1 cellular context compared by ENCODE assay signal in the genomic region with DNA sequence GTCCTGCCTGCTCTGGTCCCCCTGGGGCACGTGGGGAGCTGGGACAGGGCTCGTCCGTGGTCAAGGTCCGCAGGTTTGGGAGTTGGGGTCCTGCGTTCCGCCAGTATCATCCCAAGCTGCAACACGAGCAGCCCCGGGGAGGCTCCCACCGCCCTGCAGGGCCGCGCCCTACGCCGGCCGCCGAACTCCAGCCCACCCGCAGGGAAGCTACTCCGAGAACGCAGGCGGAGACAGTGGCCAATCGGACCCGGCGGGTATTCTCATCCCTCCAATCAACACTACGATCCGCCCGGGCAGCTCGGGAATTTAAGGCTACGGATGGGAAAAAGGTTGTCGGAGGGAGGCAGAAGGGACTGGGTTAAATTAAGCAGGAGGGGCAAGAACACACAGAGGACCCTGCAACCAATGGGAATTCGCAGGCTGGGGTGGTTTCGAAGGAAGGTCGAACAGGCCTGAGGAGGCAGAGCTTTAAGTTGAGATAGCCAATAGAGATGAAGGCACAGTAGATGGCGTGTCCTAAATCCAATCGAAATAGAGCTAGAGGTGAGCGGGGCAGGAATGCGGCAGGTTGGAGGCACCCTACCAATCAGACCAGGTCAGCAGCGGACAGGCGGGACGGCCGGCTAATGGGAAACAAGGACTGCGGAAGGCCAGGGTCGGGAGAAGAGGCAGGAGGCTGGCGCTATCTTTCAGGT.
TF ChIP-seq lines count a peak whose summit lies in the region.

No MANE protein-coding gene starts in this region.

TF ChIP-seq in HepG2, 621 proteins besides CTCF, POLR2A, EP300 and RAD21 (continued from another document and continues in another):
- TF ChIP-seq, protein P1, sequence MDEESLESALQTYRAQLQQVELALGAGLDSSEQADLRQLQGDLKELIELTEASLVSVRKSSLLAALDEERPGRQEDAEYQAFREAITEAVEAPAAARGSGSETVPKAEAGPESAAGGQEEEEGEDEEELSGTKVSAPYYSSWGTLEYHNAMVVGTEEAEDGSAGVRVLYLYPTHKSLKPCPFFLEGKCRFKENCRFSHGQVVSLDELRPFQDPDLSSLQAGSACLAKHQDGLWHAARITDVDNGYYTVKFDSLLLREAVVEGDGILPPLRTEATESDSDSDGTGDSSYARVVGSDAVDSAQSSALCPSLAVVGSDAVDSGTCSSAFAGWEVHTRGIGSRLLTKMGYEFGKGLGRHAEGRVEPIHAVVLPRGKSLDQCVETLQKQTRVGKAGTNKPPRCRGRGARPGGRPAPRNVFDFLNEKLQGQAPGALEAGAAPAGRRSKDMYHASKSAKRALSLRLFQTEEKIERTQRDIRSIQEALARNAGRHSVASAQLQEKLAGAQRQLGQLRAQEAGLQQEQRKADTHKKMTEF (CRISPR knock-in tag; IDR thresholded peaks at IDR 0.05) = no peak; the same call in 1 of the 2 replicates
- TF ChIP-seq TP53 (CRISPR knock-in tag; conservative IDR thresholded peaks at IDR 0.05) (no peak), ZNF737 (CRISPR knock-in tag; IDR thresholded peaks at IDR 0.05; ENCODE audit: borderline replicate concordance) (no peak), STAG1 (CRISPR knock-in tag; IDR thresholded peaks at IDR 0.05) (no peak), FOXC1 (CRISPR knock-in tag; IDR thresholded peaks at IDR 0.05; ENCODE audit: borderline replicate concordance) (no peak), ZNF264 (CRISPR knock-in tag; IDR thresholded peaks at IDR 0.05) (no peak; the same call in 1 of the 2 replicates), ZNF567 (CRISPR knock-in tag; IDR thresholded peaks at IDR 0.05; ENCODE audit: borderline replicate concordance) (no peak), MIER3 (CRISPR knock-in tag; IDR thresholded peaks at IDR 0.05; ENCODE audit: borderline replicate concordance) (no peak), FOSL2 (CRISPR knock-in tag; IDR thresholded peaks at IDR 0.05) (peak; percentile 19; the same call in 1 of the 2 replicates), THAP11 (CRISPR knock-in tag; IDR thresholded peaks at IDR 0.05) (peak; percentile 75; the same call in 1 of the 2 replicates), HOXA7 (CRISPR knock-in tag; IDR thresholded peaks at IDR 0.05) (no peak), ZNF101 (CRISPR knock-in tag; IDR thresholded peaks at IDR 0.05; ENCODE audit: borderline replicate concordance, low read depth) (no peak), ZNF546 (CRISPR knock-in tag; conservative IDR thresholded peaks at IDR 0.05) (no peak), ZNF543 (CRISPR knock-in tag; IDR thresholded peaks at IDR 0.05) (peak; percentile 82; the same call in 1 of the 2 replicates), SUZ12 (IDR thresholded peaks at IDR 0.05; ENCODE audit: low read depth, low read length) (no peak), ZNF605 (CRISPR knock-in tag; IDR thresholded peaks at IDR 0.05) (peak; percentile 86; the same call in 1 of the 2 replicates), PHF5A (CRISPR knock-in tag; IDR thresholded peaks at IDR 0.05; ENCODE audit: low read depth, unreplicated experiment) (no peak), ZFYVE20 (CRISPR knock-in tag; IDR thresholded peaks at IDR 0.05; ENCODE audit: borderline replicate concordance, low read depth) (no peak), ZSCAN25 (CRISPR knock-in tag; IDR thresholded peaks at IDR 0.05) (peak; percentile 46; the same call in 1 of the 2 replicates), U2AF2 (IDR thresholded peaks at IDR 0.05; ENCODE audit: low read depth, low read length) (no peak), MEF2D (CRISPR knock-in tag; IDR thresholded peaks at IDR 0.05) (peak; percentile 67), ZNF572 (CRISPR knock-in tag; IDR thresholded peaks at IDR 0.05) (0 out of 2 replicates have a peak, but pooled peaks have one; percentile 42), ZMYM2 (CRISPR knock-in tag; IDR thresholded peaks at IDR 0.05) (no peak), ZNF772 (CRISPR knock-in tag; IDR thresholded peaks at IDR 0.05) (no peak; the same call in 1 of the 2 replicates), SNRNP70 (IDR thresholded peaks at IDR 0.05; ENCODE audit: low read depth, low read length) (no peak), ZNF333 (CRISPR knock-in tag; IDR thresholded peaks at IDR 0.05; ENCODE audit: borderline replicate concordance) (no peak), PCBP2 (optimal IDR thresholded peaks at IDR 0.05; ENCODE audit: low read depth, low read length, poor library complexity, severe bottlenecking) (no peak), MEIS2 (CRISPR knock-in tag; IDR thresholded peaks at IDR 0.05) (peak; percentile 13), GTF3A (CRISPR knock-in tag; conservative IDR thresholded peaks at IDR 0.05) (no peak), RORA (CRISPR knock-in tag; IDR thresholded peaks at IDR 0.05) (no peak), TEAD2 (CRISPR knock-in tag; IDR thresholded peaks at IDR 0.05) (peak; percentile 88), ZNF781 (CRISPR knock-in tag; IDR thresholded peaks at IDR 0.05; ENCODE audit: borderline replicate concordance, not compliant biosample characterization) (peak; percentile 49), ZNF792 (CRISPR knock-in tag; IDR thresholded peaks at IDR 0.05) (peak; percentile 22), EZH2 (conservative IDR thresholded peaks at IDR 0.05; ENCODE audit: low read depth, low read length) (no peak), DPF2 (CRISPR knock-in tag; IDR thresholded peaks at IDR 0.05; ENCODE audit: borderline replicate concordance, low read depth) (no peak), HIVEP1 (CRISPR knock-in tag; IDR thresholded peaks at IDR 0.05) (no peak), ZNF777 (CRISPR knock-in tag; IDR thresholded peaks at IDR 0.05) (no peak), TCF7 (IDR thresholded peaks at IDR 0.05; ENCODE audit: low read depth) (no peak), ZNF563 (CRISPR knock-in tag; IDR thresholded peaks at IDR 0.05) (no peak), HDAC2 (CRISPR knock-in tag; IDR thresholded peaks at IDR 0.05) (peak; percentile 41; the same call in 1 of the 2 replicates), ETV5 (CRISPR knock-in tag; IDR thresholded peaks at IDR 0.05; ENCODE audit: borderline replicate concordance) (no peak), ZNF431 (CRISPR knock-in tag; IDR thresholded peaks at IDR 0.05; ENCODE audit: borderline replicate concordance, low read depth) (0 out of 2 replicates have a peak, but pooled peaks have one; percentile 41), ZNF234 (CRISPR knock-in tag; conservative IDR thresholded peaks at IDR 0.05) (no peak), ZSCAN30 (CRISPR knock-in tag; IDR thresholded peaks at IDR 0.05) (no peak)
- TF ChIP-seq, protein P2, sequence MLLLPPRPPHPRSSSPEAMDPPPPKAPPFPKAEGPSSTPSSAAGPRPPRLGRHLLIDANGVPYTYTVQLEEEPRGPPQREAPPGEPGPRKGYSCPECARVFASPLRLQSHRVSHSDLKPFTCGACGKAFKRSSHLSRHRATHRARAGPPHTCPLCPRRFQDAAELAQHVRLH (CRISPR knock-in tag; IDR thresholded peaks at IDR 0.05; ENCODE audit: borderline replicate concordance, low read depth) = no peak; the same call in 1 of the 2 replicates
- TF ChIP-seq, protein P3, sequence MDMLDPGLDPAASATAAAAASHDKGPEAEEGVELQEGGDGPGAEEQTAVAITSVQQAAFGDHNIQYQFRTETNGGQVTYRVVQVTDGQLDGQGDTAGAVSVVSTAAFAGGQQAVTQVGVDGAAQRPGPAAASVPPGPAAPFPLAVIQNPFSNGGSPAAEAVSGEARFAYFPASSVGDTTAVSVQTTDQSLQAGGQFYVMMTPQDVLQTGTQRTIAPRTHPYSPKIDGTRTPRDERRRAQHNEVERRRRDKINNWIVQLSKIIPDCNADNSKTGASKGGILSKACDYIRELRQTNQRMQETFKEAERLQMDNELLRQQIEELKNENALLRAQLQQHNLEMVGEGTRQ (IDR thresholded peaks at IDR 0.05; ENCODE audit: low read depth, low read length) = no peak
- TF ChIP-seq, protein P3 (CRISPR knock-in tag; IDR thresholded peaks at IDR 0.05; ENCODE audit: borderline replicate concordance) = no peak
- TF ChIP-seq, protein P4, sequence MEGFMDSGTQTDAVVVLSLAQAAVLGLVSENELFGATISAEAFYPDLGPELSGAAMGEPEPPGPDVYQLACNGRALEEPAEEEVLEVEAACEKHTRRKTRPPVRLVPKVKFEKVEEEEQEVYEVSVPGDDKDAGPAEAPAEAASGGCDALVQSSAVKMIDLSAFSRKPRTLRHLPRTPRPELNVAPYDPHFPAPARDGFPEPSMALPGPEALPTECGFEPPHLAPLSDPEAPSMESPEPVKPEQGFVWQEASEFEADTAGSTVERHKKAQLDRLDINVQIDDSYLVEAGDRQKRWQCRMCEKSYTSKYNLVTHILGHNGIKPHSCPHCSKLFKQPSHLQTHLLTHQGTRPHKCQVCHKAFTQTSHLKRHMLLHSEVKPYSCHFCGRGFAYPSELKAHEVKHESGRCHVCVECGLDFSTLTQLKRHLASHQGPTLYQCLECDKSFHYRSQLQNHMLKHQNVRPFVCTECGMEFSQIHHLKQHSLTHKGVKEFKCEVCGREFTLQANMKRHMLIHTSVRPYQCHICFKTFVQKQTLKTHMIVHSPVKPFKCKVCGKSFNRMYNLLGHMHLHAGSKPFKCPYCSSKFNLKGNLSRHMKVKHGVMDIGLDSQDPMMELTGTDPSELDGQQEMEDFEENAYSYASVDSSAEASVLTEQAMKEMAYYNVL (CRISPR knock-in tag; IDR thresholded peaks at IDR 0.05; ENCODE audit: borderline replicate concordance) = no peak; the same call in 1 of the 2 replicates
- TF ChIP-seq, protein P5, sequence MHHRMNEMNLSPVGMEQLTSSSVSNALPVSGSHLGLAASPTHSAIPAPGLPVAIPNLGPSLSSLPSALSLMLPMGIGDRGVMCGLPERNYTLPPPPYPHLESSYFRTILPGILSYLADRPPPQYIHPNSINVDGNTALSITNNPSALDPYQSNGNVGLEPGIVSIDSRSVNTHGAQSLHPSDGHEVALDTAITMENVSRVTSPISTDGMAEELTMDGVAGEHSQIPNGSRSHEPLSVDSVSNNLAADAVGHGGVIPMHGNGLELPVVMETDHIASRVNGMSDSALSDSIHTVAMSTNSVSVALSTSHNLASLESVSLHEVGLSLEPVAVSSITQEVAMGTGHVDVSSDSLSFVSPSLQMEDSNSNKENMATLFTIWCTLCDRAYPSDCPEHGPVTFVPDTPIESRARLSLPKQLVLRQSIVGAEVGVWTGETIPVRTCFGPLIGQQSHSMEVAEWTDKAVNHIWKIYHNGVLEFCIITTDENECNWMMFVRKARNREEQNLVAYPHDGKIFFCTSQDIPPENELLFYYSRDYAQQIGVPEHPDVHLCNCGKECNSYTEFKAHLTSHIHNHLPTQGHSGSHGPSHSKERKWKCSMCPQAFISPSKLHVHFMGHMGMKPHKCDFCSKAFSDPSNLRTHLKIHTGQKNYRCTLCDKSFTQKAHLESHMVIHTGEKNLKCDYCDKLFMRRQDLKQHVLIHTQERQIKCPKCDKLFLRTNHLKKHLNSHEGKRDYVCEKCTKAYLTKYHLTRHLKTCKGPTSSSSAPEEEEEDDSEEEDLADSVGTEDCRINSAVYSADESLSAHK (CRISPR knock-in tag; IDR thresholded peaks at IDR 0.05; ENCODE audit: borderline replicate concordance) = no peak
- TF ChIP-seq, protein P6, sequence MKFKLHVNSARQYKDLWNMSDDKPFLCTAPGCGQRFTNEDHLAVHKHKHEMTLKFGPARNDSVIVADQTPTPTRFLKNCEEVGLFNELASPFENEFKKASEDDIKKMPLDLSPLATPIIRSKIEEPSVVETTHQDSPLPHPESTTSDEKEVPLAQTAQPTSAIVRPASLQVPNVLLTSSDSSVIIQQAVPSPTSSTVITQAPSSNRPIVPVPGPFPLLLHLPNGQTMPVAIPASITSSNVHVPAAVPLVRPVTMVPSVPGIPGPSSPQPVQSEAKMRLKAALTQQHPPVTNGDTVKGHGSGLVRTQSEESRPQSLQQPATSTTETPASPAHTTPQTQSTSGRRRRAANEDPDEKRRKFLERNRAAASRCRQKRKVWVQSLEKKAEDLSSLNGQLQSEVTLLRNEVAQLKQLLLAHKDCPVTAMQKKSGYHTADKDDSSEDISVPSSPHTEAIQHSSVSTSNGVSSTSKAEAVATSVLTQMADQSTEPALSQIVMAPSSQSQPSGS (CRISPR knock-in tag; IDR thresholded peaks at IDR 0.05) = no peak
- TF ChIP-seq, protein P7, sequence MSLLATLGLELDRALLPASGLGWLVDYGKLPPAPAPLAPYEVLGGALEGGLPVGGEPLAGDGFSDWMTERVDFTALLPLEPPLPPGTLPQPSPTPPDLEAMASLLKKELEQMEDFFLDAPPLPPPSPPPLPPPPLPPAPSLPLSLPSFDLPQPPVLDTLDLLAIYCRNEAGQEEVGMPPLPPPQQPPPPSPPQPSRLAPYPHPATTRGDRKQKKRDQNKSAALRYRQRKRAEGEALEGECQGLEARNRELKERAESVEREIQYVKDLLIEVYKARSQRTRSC (CRISPR knock-in tag; IDR thresholded peaks at IDR 0.05; ENCODE audit: low read depth) = no peak
- TF ChIP-seq, protein P8, sequence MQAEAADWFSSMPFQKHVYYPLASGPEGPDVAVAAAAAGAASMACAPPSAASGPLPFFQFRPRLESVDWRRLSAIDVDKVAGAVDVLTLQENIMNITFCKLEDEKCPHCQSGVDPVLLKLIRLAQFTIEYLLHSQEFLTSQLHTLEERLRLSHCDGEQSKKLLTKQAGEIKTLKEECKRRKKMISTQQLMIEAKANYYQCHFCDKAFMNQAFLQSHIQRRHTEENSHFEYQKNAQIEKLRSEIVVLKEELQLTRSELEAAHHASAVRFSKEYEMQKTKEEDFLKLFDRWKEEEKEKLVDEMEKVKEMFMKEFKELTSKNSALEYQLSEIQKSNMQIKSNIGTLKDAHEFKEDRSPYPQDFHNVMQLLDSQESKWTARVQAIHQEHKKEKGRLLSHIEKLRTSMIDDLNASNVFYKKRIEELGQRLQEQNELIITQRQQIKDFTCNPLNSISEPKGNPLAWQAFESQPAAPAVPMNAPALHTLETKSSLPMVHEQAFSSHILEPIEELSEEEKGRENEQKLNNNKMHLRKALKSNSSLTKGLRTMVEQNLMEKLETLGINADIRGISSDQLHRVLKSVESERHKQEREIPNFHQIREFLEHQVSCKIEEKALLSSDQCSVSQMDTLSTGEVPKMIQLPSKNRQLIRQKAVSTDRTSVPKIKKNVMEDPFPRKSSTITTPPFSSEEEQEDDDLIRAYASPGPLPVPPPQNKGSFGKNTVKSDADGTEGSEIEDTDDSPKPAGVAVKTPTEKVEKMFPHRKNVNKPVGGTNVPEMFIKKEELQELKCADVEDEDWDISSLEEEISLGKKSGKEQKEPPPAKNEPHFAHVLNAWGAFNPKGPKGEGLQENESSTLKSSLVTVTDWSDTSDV (CRISPR knock-in tag; IDR thresholded peaks at IDR 0.05) = no peak
- TF ChIP-seq, protein P9, sequence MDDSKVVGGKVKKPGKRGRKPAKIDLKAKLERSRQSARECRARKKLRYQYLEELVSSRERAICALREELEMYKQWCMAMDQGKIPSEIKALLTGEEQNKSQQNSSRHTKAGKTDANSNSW (CRISPR knock-in tag; IDR thresholded peaks at IDR 0.05; ENCODE audit: borderline replicate concordance) = no peak
- TF ChIP-seq, protein P10, sequence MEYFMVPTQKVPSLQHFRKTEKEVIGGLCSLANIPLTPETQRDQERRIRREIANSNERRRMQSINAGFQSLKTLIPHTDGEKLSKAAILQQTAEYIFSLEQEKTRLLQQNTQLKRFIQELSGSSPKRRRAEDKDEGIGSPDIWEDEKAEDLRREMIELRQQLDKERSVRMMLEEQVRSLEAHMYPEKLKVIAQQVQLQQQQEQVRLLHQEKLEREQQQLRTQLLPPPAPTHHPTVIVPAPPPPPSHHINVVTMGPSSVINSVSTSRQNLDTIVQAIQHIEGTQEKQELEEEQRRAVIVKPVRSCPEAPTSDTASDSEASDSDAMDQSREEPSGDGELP (IDR thresholded peaks at IDR 0.05; ENCODE audit: borderline replicate concordance, low read depth) = 0 out of 2 replicates have a peak, but pooled peaks have one; percentile 6
